15 cellular contexts compared by ENCODE assay signal in genomic region chr14:32383337-32384009, GRCh38.
"Had no signal": no experiment of that assay in that cellular context is flagged by ENCODE, and none has a peak within 500 bp of the region (broad histone marks: within the 10 kb centered on the region; RNA-seq: fewer than 3 reads in every experiment).

No MANE protein-coding gene starts in this region.

- H3K4me3 ChIP-seq: adrenal gland, colonic mucosa, right atrium auricular region, skin epidermis, tibial nerve had no signal

- H3K4me1 ChIP-seq: adrenal gland, colonic mucosa, right atrium auricular region, tibial nerve had no signal

- H3K36me3 ChIP-seq: adrenal gland, colonic mucosa, right atrium auricular region, tibial nerve had no signal

- H3K27ac ChIP-seq: adrenal gland, colonic mucosa, right atrium auricular region, tibial nerve had no signal

- H3K27me3 ChIP-seq: adrenal gland, colonic mucosa, right atrium auricular region, tibial nerve had no signal

- DNase-seq: activated CD4-positive, CD25-positive, alpha-beta regulatory T cell treated with anti-CD3 and anti-CD28 coated beads, Interleukin-2, amount 50 U/mL, for 72 hours; activated naive CD4-positive, alpha-beta T cell treated with anti-CD3 and anti-CD28 coated beads, Interleukin-2, amount 10 ng/mL, durations not matched to agents 7 days and 5 days; activated T-cell treated with anti-CD3 and anti-CD28 coated beads for 4 hours; colonic mucosa; effector memory CD8-positive, alpha-beta T cell; stimulated activated CD4-positive, alpha-beta T cell treated with anti-CD3 and anti-CD28 coated beads, Interleukin-15, amount 100 ng/mL, for 24 hours; stimulated activated CD4-positive, alpha-beta T cell treated with anti-CD3 and anti-CD28 coated beads, Interleukin-4, amount 100 ng/mL, for 1 hour; stimulated activated naive B cell treated with anti-CD40 and anti-IgM and Interleukin-4, amounts not matched to agents 10 μg/mL and 1 μg/mL and 100 μg/mL, for 72 hours; T-cell; T1000 had no signal

- H3K9me3 ChIP-seq: adrenal gland, colonic mucosa, right atrium auricular region, tibial nerve had no signal

- ATAC-seq: effector memory CD8-positive, alpha-beta T cell; natural killer cell treated with Interleukin-12 subunit alpha and Interleukin-12 subunit beta and Interleukin-15 and Interleukin-18, amount 100 ng/mL, for 72 hours; stimulated activated naive B cell treated with anti-CD40 and anti-IgM and Interleukin-4, amounts not matched to agents 10 μg/mL and 1 μg/mL and 100 μg/mL, for 72 hours; T-cell had no signal
